ENCODE assay signal across 20 cellular contexts in the genomic region with DNA sequence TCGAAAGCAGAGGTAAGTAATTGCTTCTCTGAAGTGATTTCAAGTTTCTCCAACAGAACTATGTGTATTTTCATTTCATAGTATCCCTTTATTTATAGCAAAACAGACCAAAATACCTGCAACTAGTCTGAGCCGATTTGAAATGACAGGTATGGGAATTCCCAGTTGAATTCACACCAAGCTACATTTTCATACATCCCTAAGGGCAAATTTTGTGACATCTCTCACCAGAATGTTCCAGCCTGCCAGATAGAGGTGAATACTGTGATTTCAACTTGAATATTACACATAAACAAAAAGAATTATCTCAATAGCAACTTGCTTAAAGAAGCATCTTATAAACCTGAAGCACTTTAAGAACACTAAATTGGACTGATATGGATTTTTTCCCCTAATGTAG.
DNase-seq lines count a peak whose midpoint lies in the region; ATAC-seq and TF ChIP-seq lines count a peak whose summit lies in the region.
"Had no signal": no experiment of that assay in that cellular context is flagged by ENCODE, and none has a peak within 500 bp of the region (broad histone marks: within the 10 kb centered on the region; RNA-seq: fewer than 3 reads in every experiment).

No MANE protein-coding gene starts in this region.

- 90 to 94% (median 93%) methylated on average over 2 of the region's 2 CpGs for WGBS in spleen, 5 donors

- CTCF ChIA-PET in MCF 10A (lab: Yijun Ruan, JAX) = interaction anchor here (0.6 to 2.6 kb wide), 3 partner anchors 15 to 63 kb away, joined by 3 to 6 read pairs (median 3); no protein-coding TSS in a partner anchor
- CTCF ChIA-PET in activated CD8-positive, alpha-beta T cell treated with anti-CD3 and anti-CD28 coated beads for 36 hours (lab: Charles Lee) = no interaction called here

- no peak overlapping the region for H3K4me2 ChIP-seq in skeletal muscle satellite cell (ENCODE audit: low read length)
- H3K4me2 ChIP-seq: A549, BLaER1 had no signal

- no peaks in the 10 kb centered on the region for H3K4me1 ChIP-seq in breast epithelium
- peaks cover 45% of the 10 kb centered on the region for H3K4me1 ChIP-seq in skeletal muscle satellite cell (ENCODE audit: control insufficient read depth, insufficient read depth, low read length)
- H3K4me1 ChIP-seq in spleen = peaks cover 0 to 7% (median 0%) of the 10 kb centered on the region in 6 donors
- H3K4me1 ChIP-seq: A549 had no signal

- peak; percentile 13 for DNase-seq in MCF 10A (ENCODE audit: unreplicated experiment)
- no peak for DNase-seq in breast epithelium (ENCODE audit: low spot score in 2 of 2)
- DNase-seq in choroid plexus epithelial cell (ENCODE audit: low read depth) = peak; percentile 18
- DNase-seq in spleen = no peak
- no peak for DNase-seq in activated CD8-positive, alpha-beta T cell treated with anti-CD3 and anti-CD28 coated beads for 36 hours
- DNase-seq in activated CD8-positive, alpha-beta memory T cell treated with anti-CD3 and anti-CD28 coated beads, Interleukin-2, amount 50 U/mL, for 48 hours = no peak
- DNase-seq: CD4-positive, alpha-beta memory T cell; DMS153; DMS79; GDM1; GOT3; H7; HFFc6; IMR-90 had no signal

- H3K4me3 ChIP-seq in breast epithelium (no peak overlapping the region), choroid plexus epithelial cell (ENCODE audit: low read depth, low read length) (no peak overlapping the region), skeletal muscle satellite cell (ENCODE audit: low read length) (no peak overlapping the region), spleen (no peak overlapping the region)
- H3K4me3 ChIP-seq: A549, BLaER1 had no signal

- intact Hi-C loops in MCF 10A (cut with micrococcal nuclease) = no loop called here
- intact Hi-C loops in breast epithelium (cut with DNase I; ENCODE audit: low total_unique reads) = no loop called here
- intact Hi-C loops in spleen (cut with DNase I; ENCODE audit: low total_unique reads) = no loop called here
- intact Hi-C loops in activated CD8-positive, alpha-beta T cell treated with anti-CD3 and anti-CD28 coated beads for 36 hours (cut with micrococcal nuclease) = no loop called here

- H3K9me3 Mint-ChIP-seq in MCF 10A (ENCODE audit: unreplicated experiment) = no peaks in the 10 kb centered on the region
- no peaks in the 10 kb centered on the region for H3K9me3 Mint-ChIP-seq in activated CD8-positive, alpha-beta T cell treated with anti-CD3 and anti-CD28 coated beads for 36 hours
- H3K9me3 Mint-ChIP-seq: CD4-positive, alpha-beta memory T cell had no signal

- H3K4me1 Mint-ChIP-seq in MCF 10A (ENCODE audit: insufficient read depth, unreplicated experiment) = peaks cover 50% of the 10 kb centered on the region
- H3K4me1 Mint-ChIP-seq in activated CD8-positive, alpha-beta T cell treated with anti-CD3 and anti-CD28 coated beads for 36 hours (ENCODE audit: low read depth) = no peaks in the 10 kb centered on the region
- H3K4me1 Mint-ChIP-seq: CD4-positive, alpha-beta memory T cell had no signal

- H3K36me3 Mint-ChIP-seq in MCF 10A (ENCODE audit: insufficient read depth, unreplicated experiment) = no peaks in the 10 kb centered on the region
- no peaks in the 10 kb centered on the region for H3K36me3 Mint-ChIP-seq in activated CD8-positive, alpha-beta T cell treated with anti-CD3 and anti-CD28 coated beads for 36 hours (ENCODE audit: low read depth)

- no peak for TF ChIP-seq POLR2A in breast epithelium (IDR thresholded peaks at IDR 0.05)
- no peak for TF ChIP-seq POLR2A in spleen (IDR thresholded peaks at IDR 0.05)

- peak overlapping the region; percentile 78 for H3K27ac Mint-ChIP-seq in MCF 10A (ENCODE audit: low read depth, unreplicated experiment)
- H3K27ac Mint-ChIP-seq in activated CD8-positive, alpha-beta T cell treated with anti-CD3 and anti-CD28 coated beads for 36 hours = no peak overlapping the region
- H3K27ac Mint-ChIP-seq: CD4-positive, alpha-beta memory T cell; HFFc6 had no signal

- BruUV-seq in MCF 10A (replicated peaks; lab: Mats Ljungman, UMichigan) = no TSS peak

- TF ChIP-seq CTCF in MCF 10A (IDR thresholded peaks at IDR 0.05; ENCODE audit: unreplicated experiment) (no peak), breast epithelium (IDR thresholded peaks at IDR 0.05) (no peak), choroid plexus epithelial cell (conservative IDR thresholded peaks at IDR 0.05; ENCODE audit: low read depth, low read length) (no peak), spleen (IDR thresholded peaks at IDR 0.05 in 8 of 11, conservative IDR thresholded peaks at IDR 0.05 in 3 of 11) (no peak)
- no peak for TF ChIP-seq CTCF in activated CD8-positive, alpha-beta T cell treated with anti-CD3 and anti-CD28 coated beads for 36 hours (IDR thresholded peaks at IDR 0.05)

- peak overlapping the region; percentile 41 for H3K9ac ChIP-seq in skeletal muscle satellite cell (ENCODE audit: low read depth, low read length)
- H3K9ac ChIP-seq: BLaER1 had no signal

- POLR2A ChIA-PET in MCF 10A (lab: Yijun Ruan, JAX) = interaction anchor here (0.6 to 3.7 kb wide), 16 partner anchors 8 to 759 kb away, joined by 3 to 38 read pairs (median 4); a partner anchor contains a TSS
- POLR2A ChIA-PET in activated CD8-positive, alpha-beta T cell treated with anti-CD3 and anti-CD28 coated beads for 36 hours (lab: Charles Lee) = no interaction called here

- no peaks in the 10 kb centered on the region for H3K9me3 ChIP-seq in breast epithelium
- no peaks in the 10 kb centered on the region for H3K9me3 ChIP-seq in skeletal muscle satellite cell (replicated peaks; ENCODE audit: low read length)
- no peaks in the 10 kb centered on the region for H3K9me3 ChIP-seq in spleen
- H3K9me3 ChIP-seq: A549, BLaER1 had no signal

- H3K4me3 Mint-ChIP-seq in MCF 10A (ENCODE audit: unreplicated experiment) = peak overlapping the region; percentile 28
- no peak overlapping the region for H3K4me3 Mint-ChIP-seq in activated CD8-positive, alpha-beta T cell treated with anti-CD3 and anti-CD28 coated beads for 36 hours
- H3K4me3 Mint-ChIP-seq: CD14-positive monocyte; CD4-positive, alpha-beta memory T cell; HFFc6 had no signal

- no peak for ATAC-seq in activated CD8-positive, alpha-beta T cell treated with anti-CD3 and anti-CD28 coated beads for 36 hours
- ATAC-seq: A549, HCT116 had no signal

- H3K27ac ChIP-seq in breast epithelium (no peak overlapping the region), spleen (no peak overlapping the region)
- H3K27ac ChIP-seq: 22Rv1, A549, BLaER1 had no signal

- H3K27me3 Mint-ChIP-seq in MCF 10A (ENCODE audit: insufficient read depth, unreplicated experiment) = no peaks in the 10 kb centered on the region
- no peaks in the 10 kb centered on the region for H3K27me3 Mint-ChIP-seq in activated CD8-positive, alpha-beta T cell treated with anti-CD3 and anti-CD28 coated beads for 36 hours
- H3K27me3 Mint-ChIP-seq: CD4-positive, alpha-beta memory T cell had no signal

- H3K27me3 ChIP-seq in breast epithelium (no peaks in the 10 kb centered on the region), skeletal muscle satellite cell (ENCODE audit: control insufficient read depth, insufficient read depth, low read length) (no peaks in the 10 kb centered on the region), spleen (replicated peaks in 1 of 7) (no peaks in the 10 kb centered on the region)
- H3K27me3 ChIP-seq: BLaER1 had no signal

- H3K36me3 ChIP-seq in breast epithelium = no peaks in the 10 kb centered on the region
- H3K36me3 ChIP-seq in skeletal muscle satellite cell (ENCODE audit: insufficient read depth, low read length) = no peaks in the 10 kb centered on the region
- peaks cover 0 to 8% (median 0%) of the 10 kb centered on the region in 6 donors for H3K36me3 ChIP-seq in spleen
- H3K36me3 ChIP-seq: BLaER1 had no signal

Comparison
In these comparisons a context has a peak if more than half of its experiments do, and no peak if none do; other contexts are left out.
1. DNase-seq: peak in MCF 10A (single experiment) and choroid plexus epithelial cell (single experiment); none in breast epithelium (0 of 2), spleen (single experiment), activated CD8-positive, alpha-beta T cell treated with anti-CD3 and anti-CD28 coated beads for 36 hours (single experiment) and activated CD8-positive, alpha-beta memory T cell treated with anti-CD3 and anti-CD28 coated beads, Interleukin-2, amount 50 U/mL, for 48 hours (single experiment).